ENCODE assay signal across 1 cellular context in the genomic region with DNA sequence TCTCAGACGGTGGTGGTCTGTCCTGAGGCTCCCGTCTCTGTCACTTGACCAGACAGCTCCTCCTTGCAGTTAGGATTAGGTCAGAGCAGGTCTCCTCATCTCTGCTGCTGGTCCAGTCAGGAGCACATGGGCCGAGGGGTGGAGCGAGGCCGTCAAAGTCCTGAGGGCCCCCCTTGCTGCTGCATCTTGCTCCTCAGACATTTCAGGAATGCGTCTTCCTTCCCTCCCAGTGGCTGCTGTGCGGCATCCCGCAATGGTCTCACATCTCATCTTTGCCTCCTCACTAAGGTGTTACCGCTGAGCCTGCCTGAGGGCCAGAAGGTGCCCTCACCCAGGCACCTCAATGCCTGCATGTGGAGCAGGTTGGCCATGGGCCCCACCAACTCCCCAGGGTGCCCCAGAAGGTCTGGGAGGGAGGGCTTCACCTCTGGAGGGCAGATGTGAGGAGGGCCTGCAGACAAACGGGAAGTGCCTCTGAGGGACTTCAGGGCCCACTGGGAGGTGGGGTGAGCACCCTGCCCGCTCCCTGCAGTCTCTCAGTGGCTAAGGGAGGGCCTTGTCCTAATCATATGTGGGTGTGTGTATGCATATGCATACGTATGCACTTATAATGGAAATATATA.
TF ChIP-seq lines count a peak whose summit lies in the region.

No MANE protein-coding gene starts in this region.

TF ChIP-seq in HCT116, 20 proteins besides CTCF, POLR2A, EP300 and RAD21:
- TF ChIP-seq, protein P1, sequence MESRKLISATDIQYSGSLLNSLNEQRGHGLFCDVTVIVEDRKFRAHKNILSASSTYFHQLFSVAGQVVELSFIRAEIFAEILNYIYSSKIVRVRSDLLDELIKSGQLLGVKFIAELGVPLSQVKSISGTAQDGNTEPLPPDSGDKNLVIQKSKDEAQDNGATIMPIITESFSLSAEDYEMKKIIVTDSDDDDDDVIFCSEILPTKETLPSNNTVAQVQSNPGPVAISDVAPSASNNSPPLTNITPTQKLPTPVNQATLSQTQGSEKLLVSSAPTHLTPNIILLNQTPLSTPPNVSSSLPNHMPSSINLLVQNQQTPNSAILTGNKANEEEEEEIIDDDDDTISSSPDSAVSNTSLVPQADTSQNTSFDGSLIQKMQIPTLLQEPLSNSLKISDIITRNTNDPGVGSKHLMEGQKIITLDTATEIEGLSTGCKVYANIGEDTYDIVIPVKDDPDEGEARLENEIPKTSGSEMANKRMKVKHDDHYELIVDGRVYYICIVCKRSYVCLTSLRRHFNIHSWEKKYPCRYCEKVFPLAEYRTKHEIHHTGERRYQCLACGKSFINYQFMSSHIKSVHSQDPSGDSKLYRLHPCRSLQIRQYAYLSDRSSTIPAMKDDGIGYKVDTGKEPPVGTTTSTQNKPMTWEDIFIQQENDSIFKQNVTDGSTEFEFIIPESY (IDR thresholded peaks at IDR 0.05; ENCODE audit: extremely low read depth, insufficient replicate concordance, low read length): no peak
- no peak for TF ChIP-seq ZNF274 (IDR thresholded peaks at IDR 0.05; ENCODE audit: low read depth, low read length)
TF ChIP-seq in HCT116: peak in this region for 0.
